In genomic region chr7:39580150-39580874, GRCh38 we compare ENCODE assay signal across 8 cellular contexts. TPM values are rescaled to one million over a fixed set of nuclear protein-coding genes. Genes with fewer than 3 reads are reported as not detected.
DNase-seq lines count a peak whose midpoint lies in the region; ATAC-seq and TF ChIP-seq lines count a peak whose summit lies in the region.

No MANE protein-coding gene starts in this region.

- peaks cover 11% of the 10 kb centered on the region for H3K4me1 Mint-ChIP-seq in activated CD4-positive, alpha-beta T cell treated with anti-CD3 and anti-CD28 coated beads for 36 hours
- peaks cover 5% of the 10 kb centered on the region for H3K4me1 Mint-ChIP-seq in chondrocyte (ENCODE audit: low read depth)

- ATAC-seq in GM19372 (IDR thresholded peaks at IDR 0.05; ENCODE audit: low read depth, unreplicated experiment) (peak; percentile 96), HG03460 (IDR thresholded peaks at IDR 0.05; ENCODE audit: unreplicated experiment) (peak; percentile 82), left lobe of liver (peak; percentile 100)
- peak; percentile 94 for ATAC-seq in activated CD4-positive, alpha-beta T cell treated with anti-CD3 and anti-CD28 coated beads for 36 hours

- peaks cover 4% of the 10 kb centered on the region for H3K36me3 Mint-ChIP-seq in activated CD4-positive, alpha-beta T cell treated with anti-CD3 and anti-CD28 coated beads for 36 hours (ENCODE audit: low read depth)
- no peaks in the 10 kb centered on the region for H3K36me3 Mint-ChIP-seq in chondrocyte (ENCODE audit: low read depth)

- POLR2A ChIA-PET in activated CD4-positive, alpha-beta T cell treated with anti-CD3 and anti-CD28 coated beads for 36 hours (lab: Charles Lee) = interaction anchor here (0.6 to 1.0 kb wide), 3 partner anchors 13 to 372 kb away, joined by 3 read pairs; no protein-coding TSS in a partner anchor

- peak overlapping the region; percentile 72 for H3K27ac Mint-ChIP-seq in activated CD4-positive, alpha-beta T cell treated with anti-CD3 and anti-CD28 coated beads for 36 hours
- H3K27ac Mint-ChIP-seq in chondrocyte (ENCODE audit: unreplicated experiment) = no peak overlapping the region

- CTCF ChIA-PET in activated CD4-positive, alpha-beta T cell treated with anti-CD3 and anti-CD28 coated beads for 36 hours (lab: Charles Lee) = interaction anchor here (0.5 to 11.3 kb wide), 55 partner anchors 9 to 474 kb away, joined by 3 to 388 read pairs (median 4); partner anchors contain the start of genes RALA and YAE1

- intact Hi-C loops in activated CD4-positive, alpha-beta T cell treated with anti-CD3 and anti-CD28 coated beads for 36 hours (cut with DNase I, micrococcal nuclease) = loop anchor here (1.0 to 2.0 kb wide), 6 partner anchors 42 to 472 kb away; partner anchors contain the start of gene RALA (in 1 of the 2)

- no peak overlapping the region for H3K4me3 Mint-ChIP-seq in activated CD4-positive, alpha-beta T cell treated with anti-CD3 and anti-CD28 coated beads for 36 hours
- no peak overlapping the region for H3K4me3 Mint-ChIP-seq in chondrocyte (ENCODE audit: unreplicated experiment)

- peak; percentile 90 for DNase-seq in CD1c-positive myeloid dendritic cell (ENCODE audit: extremely low spot score)
- DNase-seq in NCI-H524 (lab: John Stamatoyannopoulos, UW) = peak; percentile 82 to 91
- DNase-seq in activated CD4-positive, alpha-beta T cell treated with anti-CD3 and anti-CD28 coated beads for 36 hours = peak; percentile 85
- DNase-seq in chondrocyte (ENCODE audit: low spot score) = no peak
- DNase-seq in left lobe of liver (ENCODE audit: low spot score) = peak; percentile 79
- DNase-seq in stimulated activated CD4-positive, alpha-beta T cell treated with anti-CD3 and anti-CD28 coated beads, TNF-alpha, amount 100 ng/mL, for 24 hours (ENCODE audit: low read depth in 3 of 3) = peak; percentile 52 to 73 (median 64)

- H3K27me3 Mint-ChIP-seq in activated CD4-positive, alpha-beta T cell treated with anti-CD3 and anti-CD28 coated beads for 36 hours = no peaks in the 10 kb centered on the region
- no peaks in the 10 kb centered on the region for H3K27me3 Mint-ChIP-seq in chondrocyte (ENCODE audit: low read depth)

- no peaks in the 10 kb centered on the region for H3K9me3 Mint-ChIP-seq in activated CD4-positive, alpha-beta T cell treated with anti-CD3 and anti-CD28 coated beads for 36 hours (ENCODE audit: low read depth)
- no peaks in the 10 kb centered on the region for H3K9me3 Mint-ChIP-seq in chondrocyte (ENCODE audit: low read depth)

- TF ChIP-seq CTCF in chondrocyte (IDR thresholded peaks at IDR 0.05) = peak; percentile 95

RNA-seq across cellular contexts. Expression of gene YAE1, which starts 14.1 kb away (rescaled TPM):
- total RNA-seq in activated CD4-positive, alpha-beta T cell treated with anti-CD3 and anti-CD28 coated beads for 36 hours = 10 to 100 TPM in 1 of 2 experiments, 1 to 10 TPM in 1; 9.8 to 13.5 TPM
- total RNA-seq in chondrocyte (14.9 to 24.3 TPM (median 15.2 TPM) in 3 replicates), left lobe of liver (6.4 TPM)

RNA-seq across cellular contexts. Expression of gene RALA, which starts 43.1 kb away (rescaled TPM):
- total RNA-seq in activated CD4-positive, alpha-beta T cell treated with anti-CD3 and anti-CD28 coated beads for 36 hours = 10 to 100 TPM; 30.7 to 33.7 TPM
- total RNA-seq in chondrocyte (29.2 to 37.4 TPM (median 35.2 TPM) in 3 replicates), left lobe of liver (7.8 TPM)
